13 cellular contexts compared by ENCODE assay signal in the genomic region with DNA sequence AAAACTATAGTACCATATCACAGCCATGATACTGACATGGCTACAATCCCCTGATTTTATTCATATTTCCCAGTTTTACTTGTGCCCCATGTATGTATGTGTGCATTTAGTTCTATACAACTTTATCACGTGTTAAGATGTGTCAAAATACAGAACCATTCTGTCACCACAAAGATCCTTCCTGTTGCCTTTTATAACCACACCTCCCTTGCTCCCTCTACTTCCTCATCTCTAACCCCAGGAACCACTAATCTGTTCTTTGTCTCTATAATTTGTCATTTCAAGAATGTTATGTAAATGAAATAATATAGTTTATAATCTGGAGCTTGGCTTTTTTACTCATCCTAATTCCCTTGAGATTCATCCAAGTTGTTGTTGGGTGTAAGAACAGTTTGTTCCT.
A peak's percentile ranks its signal among the peaks of the same experiment; 100 is the strongest.
DNase-seq lines count a peak whose midpoint lies in the region; ATAC-seq, FAIRE-seq and TF ChIP-seq lines count a peak whose summit lies in the region.
"Had no signal": no experiment of that assay in that cellular context is flagged by ENCODE, and none has a peak within 500 bp of the region (broad histone marks: within the 10 kb centered on the region; RNA-seq: fewer than 3 reads in every experiment).

No MANE protein-coding gene starts in this region.

- no peaks in the 10 kb centered on the region for H3K9me3 ChIP-seq in small intestine (ENCODE audit: control insufficient read depth, low read depth)
- peaks cover 0 to 2% (median 0%) of the 10 kb centered on the region in 4 donors for H3K9me3 ChIP-seq in sigmoid colon
- H3K9me3 ChIP-seq in smooth muscle cell (replicated peaks; ENCODE audit: low read depth) = no peaks in the 10 kb centered on the region
- H3K9me3 ChIP-seq: ovary had no signal

- no peak for TF ChIP-seq EP300 in sigmoid colon (IDR thresholded peaks at IDR 0.05)

- intact Hi-C loops in sigmoid colon (cut with DNase I) = no loop called here

- H2AFZ ChIP-seq in smooth muscle cell (ENCODE audit: low read depth) = no peak overlapping the region

- H3K27ac ChIP-seq in small intestine (ENCODE audit: low read depth in 1 of 2, low read length in 1 of 2) (no peak overlapping the region), sigmoid colon (no peak overlapping the region), smooth muscle cell (ENCODE audit: low read depth) (no peak overlapping the region)
- H3K27ac ChIP-seq: cardiac muscle cell, ovary had no signal

- no peaks in the 10 kb centered on the region for H3K4me1 ChIP-seq in small intestine (ENCODE audit: control insufficient read depth in 2 of 2, insufficient read depth in 1 of 2, low read depth in 1 of 2, low read length in 1 of 2)
- H3K4me1 ChIP-seq in sigmoid colon = no peaks in the 10 kb centered on the region
- no peaks in the 10 kb centered on the region for H3K4me1 ChIP-seq in smooth muscle cell (ENCODE audit: low read depth)

- WGBS in small intestine, 3 donors = 43 to 67% (median 53%) methylated on average over 1 of the region's 1 CpG
- 27 to 56% methylated on average over 1 of the region's 1 CpG for WGBS in sigmoid colon, 2 donors
- WGBS in smooth muscle cell (ENCODE audit: low lambda C conversion rate) = 77% methylated on average over 1 of the region's 1 CpG

- H3K4me2 ChIP-seq in smooth muscle cell = no peak overlapping the region

- H3K27me3 ChIP-seq in small intestine (ENCODE audit: control insufficient read depth in 2 of 2, insufficient read depth in 2 of 2, low read length in 2 of 2) (no peaks in the 10 kb centered on the region), sigmoid colon (peaks cover 0 to 10% (median 0%) of the 10 kb centered on the region in 3 donors), smooth muscle cell (ENCODE audit: low read depth) (no peaks in the 10 kb centered on the region)
- H3K27me3 ChIP-seq: cardiac muscle cell, ovary had no signal

- no peaks in the 10 kb centered on the region for H3F3A ChIP-seq in smooth muscle cell (ENCODE audit: low read depth)

- peaks cover 4% of the 10 kb centered on the region for H3K36me3 Mint-ChIP-seq in activated T-cell treated with anti-CD3 and anti-CD28 coated beads, Interleukin-2, amount 50 U/mL, for 4 hours (ENCODE audit: insufficient read depth)

- no peak overlapping the region for H3K4me3 ChIP-seq in small intestine (ENCODE audit: low read depth in 1 of 2, low read length in 2 of 2)
- no peak overlapping the region for H3K4me3 ChIP-seq in sigmoid colon
- no peak overlapping the region for H3K4me3 ChIP-seq in smooth muscle cell
- H3K4me3 ChIP-seq: cardiac muscle cell, ovary had no signal

- TF ChIP-seq POLR2A in erythroblast (IDR thresholded peaks at IDR 0.05; ENCODE audit: low read length) (no peak), sigmoid colon (IDR thresholded peaks at IDR 0.05) (no peak)

- H4K20me1 ChIP-seq in smooth muscle cell (ENCODE audit: low read depth) = no peaks in the 10 kb centered on the region

- no peak for DNase-seq in activated T-cell treated with anti-CD3 and anti-CD28 coated beads, Interleukin-2, amount 50 U/mL, for 4 hours
- DNase-seq in activated T-cell treated with anti-CD3 and anti-CD28 coated beads, Interleukin-2, amount 50 U/mL, for 1 hour = no peak
- DNase-seq in SKM-1 treated with dmso at 0.1 percent for 144 hours (lab: John Stamatoyannopoulos, UW; ENCODE audit: unreplicated experiment) (peak; percentile 49), small intestine (peak; percentile 13), erythroblast (lab: John Stamatoyannopoulos, UW) (no peak), sigmoid colon (no peak), smooth muscle cell (lab: John Stamatoyannopoulos, UW; ENCODE audit: unreplicated experiment) (no peak)
- DNase-seq: NCI-H2107, ovary had no signal

- H3K27me3 Mint-ChIP-seq in activated T-cell treated with anti-CD3 and anti-CD28 coated beads, Interleukin-2, amount 50 U/mL, for 4 hours (ENCODE audit: low read depth) = no peaks in the 10 kb centered on the region

- no peak overlapping the region for H3K9ac ChIP-seq in smooth muscle cell (ENCODE audit: low read depth)

- peak; percentile 73 to 88 for ATAC-seq in activated T-cell treated with anti-CD3 and anti-CD28 coated beads, Interleukin-2, amount 50 U/mL, for 4 hours
- peak; percentile 56 for ATAC-seq in HG03066 (IDR thresholded peaks at IDR 0.05; ENCODE audit: low read depth, unreplicated experiment)
- ATAC-seq: Right ventricle myocardium inferior had no signal

- H3K4me1 Mint-ChIP-seq in activated T-cell treated with anti-CD3 and anti-CD28 coated beads, Interleukin-2, amount 50 U/mL, for 4 hours (ENCODE audit: low read depth) = peaks cover 57% of the 10 kb centered on the region

- peaks cover 7% of the 10 kb centered on the region for H3K9me3 Mint-ChIP-seq in activated T-cell treated with anti-CD3 and anti-CD28 coated beads, Interleukin-2, amount 50 U/mL, for 4 hours

- H3K4me3 Mint-ChIP-seq in activated T-cell treated with anti-CD3 and anti-CD28 coated beads, Interleukin-2, amount 50 U/mL, for 4 hours = no peak overlapping the region

- no peaks in the 10 kb centered on the region for H3K79me2 ChIP-seq in smooth muscle cell (ENCODE audit: low read depth)

- no peak for TF ChIP-seq CTCF in sigmoid colon (IDR thresholded peaks at IDR 0.05)
- TF ChIP-seq CTCF in smooth muscle cell (IDR thresholded peaks at IDR 0.05; ENCODE audit: borderline replicate concordance, insufficient read depth, poor library complexity, severe bottlenecking) = no peak

- H3K36me3 ChIP-seq in small intestine (ENCODE audit: control insufficient read depth in 2 of 2, insufficient read depth in 2 of 2, low read length in 2 of 2) (no peaks in the 10 kb centered on the region), sigmoid colon (no peaks in the 10 kb centered on the region), smooth muscle cell (ENCODE audit: low read depth) (no peaks in the 10 kb centered on the region)
- H3K36me3 ChIP-seq: cardiac muscle cell, ovary had no signal

- no peak for FAIRE-seq in small intestine (lab: Jason Lieb, UNC)
- FAIRE-seq: keratinocyte had no signal

Comparison
In these comparisons a context has a peak if more than half of its experiments do, and no peak if none do; other contexts are left out.
1. DNase-seq: peak in SKM-1 treated with dmso at 0.1 percent for 144 hours (single experiment) and small intestine (single experiment); none in activated T-cell treated with anti-CD3 and anti-CD28 coated beads, Interleukin-2, amount 50 U/mL, for 4 hours (single experiment), activated T-cell treated with anti-CD3 and anti-CD28 coated beads, Interleukin-2, amount 50 U/mL, for 1 hour (single experiment), erythroblast (0 of 2), sigmoid colon (single experiment) and smooth muscle cell (single experiment).